Comparison of ENCODE assay signal across 8 cellular contexts in genomic region chr17:82212331-82213250, GRCh38.
DNase-seq lines count a peak whose midpoint lies in the region; ATAC-seq and TF ChIP-seq lines count a peak whose summit lies in the region.

Gene CCDC57, minus strand, starts transcription at chr17:82212842. Its CDS starts 10,898 bp downstream, at chr17:82201944.

- in situ Hi-C loops in KBM-7 (cut with MboI; ENCODE audit: low pct_unique_long_range_greater_than_20kb, low sequenced_read_pairs) (no loop called here), astrocyte of the cerebellum (cut with HindIII; ENCODE audit: low sequenced_read_pairs) (no loop called here)

- peak within 1 kb of the TSS; percentile 70 for H3K4me3 ChIP-seq in astrocyte of the cerebellum (ENCODE audit: low read depth, low read length)

- peaks cover 33% of the 10 kb centered on the region for H3K4me1 Mint-ChIP-seq in T-helper 1 cell treated with Interleukin-12 subunit alpha and Interleukin-12 subunit beta and Interleukin-4 antibody, amounts not matched to agents 30 μg/mL and 1 μg/mL, for 36 hours (ENCODE audit: low read depth)

- no peaks in the 10 kb centered on the region for H3K27me3 Mint-ChIP-seq in T-helper 1 cell treated with Interleukin-12 subunit alpha and Interleukin-12 subunit beta and Interleukin-4 antibody, amounts not matched to agents 30 μg/mL and 1 μg/mL, for 36 hours (ENCODE audit: low read depth)

- ATAC-seq in GM21529 (IDR thresholded peaks at IDR 0.05; ENCODE audit: unreplicated experiment), result peak; percentile 58

- H3K36me3 Mint-ChIP-seq in T-helper 1 cell treated with Interleukin-12 subunit alpha and Interleukin-12 subunit beta and Interleukin-4 antibody, amounts not matched to agents 30 μg/mL and 1 μg/mL, for 36 hours (ENCODE audit: low read depth), result peaks cover 8% of the 10 kb centered on the region

- H3K4me3 Mint-ChIP-seq in T-helper 1 cell treated with Interleukin-12 subunit alpha and Interleukin-12 subunit beta and Interleukin-4 antibody, amounts not matched to agents 30 μg/mL and 1 μg/mL, for 36 hours, result peak within 1 kb of the TSS; percentile 70

- DNase-seq in EL, result peak; percentile 79
- peak; percentile 83 for DNase-seq in KBM-7
- DNase-seq in astrocyte of the cerebellum (ENCODE audit: low read depth), result peak; percentile 37
- DNase-seq in hypothalamus (lab: John Stamatoyannopoulos, UW), result peak in 44 of 51 donors; percentile 33 to 84 (median 64)
- DNase-seq in retina, result peak; percentile 89
- no peak for DNase-seq in effector CD4-positive, alpha-beta T cell

- no peak for TF ChIP-seq CTCF in astrocyte of the cerebellum (IDR thresholded peaks at IDR 0.05; ENCODE audit: low read depth, low read length, missing control alignments)

- H3K27ac Mint-ChIP-seq in T-helper 1 cell treated with Interleukin-12 subunit alpha and Interleukin-12 subunit beta and Interleukin-4 antibody, amounts not matched to agents 30 μg/mL and 1 μg/mL, for 36 hours, result peak within 1 kb of the TSS; percentile 87

- no peaks in the 10 kb centered on the region for H3K9me3 Mint-ChIP-seq in T-helper 1 cell treated with Interleukin-12 subunit alpha and Interleukin-12 subunit beta and Interleukin-4 antibody, amounts not matched to agents 30 μg/mL and 1 μg/mL, for 36 hours
